15 cellular contexts compared by ENCODE assay signal in genomic region chr5:147522435-147522834, GRCh38. TPM values are rescaled to one million over a fixed set of nuclear protein-coding genes. Genes with fewer than 3 reads are reported as not detected.
DNase-seq lines count a peak whose midpoint lies in the region; ATAC-seq and TF ChIP-seq lines count a peak whose summit lies in the region.
"Had no signal": no experiment of that assay in that cellular context is flagged by ENCODE, and none has a peak within 500 bp of the region (broad histone marks: within the 10 kb centered on the region; RNA-seq: fewer than 3 reads in every experiment).

No MANE protein-coding gene starts in this region.

- H3K4me3 Mint-ChIP-seq in brain (peak overlapping the region in 4 of 5 experiments; percentile 0 to 61 (median 10)), progenitor cell of endocrine pancreas (ENCODE audit: low read depth) (no peak overlapping the region)
- H3K4me3 Mint-ChIP-seq in activated CD4-positive, alpha-beta memory T cell treated with anti-CD3 and anti-CD28 coated beads, Interleukin-2, amount 10 ng/mL, durations not matched to agents 7 days and 5 days, result no peak overlapping the region
- H3K4me3 Mint-ChIP-seq: memory B cell, neural crest cell had no signal

- POLR2A ChIA-PET in activated CD4-positive, alpha-beta memory T cell treated with anti-CD3 and anti-CD28 coated beads, Interleukin-2, amount 10 ng/mL, durations not matched to agents 7 days and 5 days (lab: Charles Lee), result no interaction called here

- peak overlapping the region; percentile 43 to 74 (median 62) for H3K27ac Mint-ChIP-seq in brain
- H3K27ac Mint-ChIP-seq in progenitor cell of endocrine pancreas, result no peak overlapping the region
- H3K27ac Mint-ChIP-seq in activated CD4-positive, alpha-beta memory T cell treated with anti-CD3 and anti-CD28 coated beads, Interleukin-2, amount 10 ng/mL, durations not matched to agents 7 days and 5 days, result no peak overlapping the region
- H3K27ac Mint-ChIP-seq: memory B cell had no signal

- H3K36me3 Mint-ChIP-seq in brain (no peaks in the 10 kb centered on the region), progenitor cell of endocrine pancreas (ENCODE audit: insufficient read depth) (no peaks in the 10 kb centered on the region)
- no peaks in the 10 kb centered on the region for H3K36me3 Mint-ChIP-seq in activated CD4-positive, alpha-beta memory T cell treated with anti-CD3 and anti-CD28 coated beads, Interleukin-2, amount 10 ng/mL, durations not matched to agents 7 days and 5 days (ENCODE audit: low read depth)
- H3K36me3 Mint-ChIP-seq: memory B cell had no signal

- ATAC-seq in HG03108 (IDR thresholded peaks at IDR 0.05; ENCODE audit: unreplicated experiment), result no peak
- ATAC-seq: body of pancreas; stimulated activated naive CD8-positive, alpha-beta T cell treated with anti-CD3 and anti-CD28 coated beads, Interleukin-15, Interleukin-2, amounts not matched to agents 100 U/mL and 50 U/mL, for 24 hours had no signal

- H3K27me3 Mint-ChIP-seq in brain (peaks cover 5% of the 10 kb centered on the region), progenitor cell of endocrine pancreas (peaks cover 4% of the 10 kb centered on the region)
- H3K27me3 Mint-ChIP-seq in activated CD4-positive, alpha-beta memory T cell treated with anti-CD3 and anti-CD28 coated beads, Interleukin-2, amount 10 ng/mL, durations not matched to agents 7 days and 5 days, result no peaks in the 10 kb centered on the region
- H3K27me3 Mint-ChIP-seq: memory B cell had no signal

- H3K4me1 Mint-ChIP-seq in brain (peaks cover 45% of the 10 kb centered on the region), progenitor cell of endocrine pancreas (ENCODE audit: low read depth) (no peaks in the 10 kb centered on the region)
- no peaks in the 10 kb centered on the region for H3K4me1 Mint-ChIP-seq in activated CD4-positive, alpha-beta memory T cell treated with anti-CD3 and anti-CD28 coated beads, Interleukin-2, amount 10 ng/mL, durations not matched to agents 7 days and 5 days
- H3K4me1 Mint-ChIP-seq: memory B cell had no signal

- TF ChIP-seq CTCF in brain (conservative IDR thresholded peaks at IDR 0.05) (no peak), progenitor cell of endocrine pancreas (IDR thresholded peaks at IDR 0.05; ENCODE audit: unreplicated experiment) (no peak)

- H3K9me3 Mint-ChIP-seq in brain, result peaks cover 0 to 3% (median 0%) of the 10 kb centered on the region in 5 experiments
- no peaks in the 10 kb centered on the region for H3K9me3 Mint-ChIP-seq in progenitor cell of endocrine pancreas (ENCODE audit: low read depth)
- peaks cover 3% of the 10 kb centered on the region for H3K9me3 Mint-ChIP-seq in activated CD4-positive, alpha-beta memory T cell treated with anti-CD3 and anti-CD28 coated beads, Interleukin-2, amount 10 ng/mL, durations not matched to agents 7 days and 5 days
- H3K9me3 Mint-ChIP-seq: memory B cell, neural crest cell had no signal

- CTCF ChIA-PET in activated CD4-positive, alpha-beta memory T cell treated with anti-CD3 and anti-CD28 coated beads, Interleukin-2, amount 10 ng/mL, durations not matched to agents 7 days and 5 days (lab: Charles Lee), result no interaction called here

- DNase-seq in NCI-H2196 (lab: John Stamatoyannopoulos, UW; ENCODE audit: unreplicated experiment) (peak; percentile 28), NCI-H2196 treated with DMSO at 0.1 percent for 48 hours (lab: John Stamatoyannopoulos, UW; ENCODE audit: unreplicated experiment) (no peak), NCI-H446 treated with DMSO at 0.1 percent for 48 hours (lab: John Stamatoyannopoulos, UW) (peak; percentile 54), pulmonary artery endothelial cell (ENCODE audit: low read depth, low spot score) (peak; percentile 51), progenitor cell of endocrine pancreas (ENCODE audit: low spot score, unreplicated experiment) (no peak)
- DNase-seq in activated CD4-positive, alpha-beta memory T cell treated with anti-CD3 and anti-CD28 coated beads, Interleukin-2, amount 10 ng/mL, durations not matched to agents 7 days and 5 days, result no peak
- DNase-seq: activated effector memory CD4-positive, alpha-beta T cell treated with anti-CD3 and anti-CD28 coated beads, Interleukin-2, amount 50 U/mL, for 16 hours; body of pancreas; KG1; NCI-H1694 treated with DMSO at 0.1 percent for 48 hours; stimulated activated naive CD8-positive, alpha-beta T cell treated with anti-CD3 and anti-CD28 coated beads, Interleukin-15, Interleukin-2, amounts not matched to agents 100 U/mL and 50 U/mL, for 24 hours had no signal

RNA-seq across cellular contexts. Expression of gene DPYSL3, which starts 12.6 kb away (rescaled TPM):
- polyA plus RNA-seq in brain (ENCODE audit: insufficient read depth, low read depth, low replicate concordance), result 389 TPM
- total RNA-seq in pulmonary artery endothelial cell, result 138 and 161 TPM in 2 replicates
- total RNA-seq in progenitor cell of endocrine pancreas, result 56.0 and 60.4 TPM in 2 replicates
- total RNA-seq in activated CD4-positive, alpha-beta memory T cell treated with anti-CD3 and anti-CD28 coated beads, Interleukin-2, amount 10 ng/mL, durations not matched to agents 7 days and 5 days, result not detected

Comparison
In these comparisons a context has a peak if more than half of its experiments do, and no peak if none do; other contexts are left out.
1. DNase-seq: peak in NCI-H2196 (single experiment), NCI-H446 treated with DMSO at 0.1 percent for 48 hours (single experiment) and pulmonary artery endothelial cell (single experiment); none in NCI-H2196 treated with DMSO at 0.1 percent for 48 hours (single experiment), progenitor cell of endocrine pancreas (single experiment) and activated CD4-positive, alpha-beta memory T cell treated with anti-CD3 and anti-CD28 coated beads, Interleukin-2, amount 10 ng/mL, durations not matched to agents 7 days and 5 days (single experiment).
2. H3K27ac Mint-ChIP-seq: peak in brain (5 of 5); none in progenitor cell of endocrine pancreas (single experiment) and activated CD4-positive, alpha-beta memory T cell treated with anti-CD3 and anti-CD28 coated beads, Interleukin-2, amount 10 ng/mL, durations not matched to agents 7 days and 5 days (single experiment).
3. H3K4me3 Mint-ChIP-seq: peak in brain (4 of 5); none in progenitor cell of endocrine pancreas (single experiment) and activated CD4-positive, alpha-beta memory T cell treated with anti-CD3 and anti-CD28 coated beads, Interleukin-2, amount 10 ng/mL, durations not matched to agents 7 days and 5 days (single experiment).
4. RNA of gene DPYSL3, which starts 12.6 kb away (total RNA-seq): 138 to 161 TPM in pulmonary artery endothelial cell and 56.0 to 60.4 TPM in progenitor cell of endocrine pancreas; not detected in activated CD4-positive, alpha-beta memory T cell treated with anti-CD3 and anti-CD28 coated beads, Interleukin-2, amount 10 ng/mL, durations not matched to agents 7 days and 5 days; every median in the first group is over 10 times any median in the second.